9 cellular contexts compared by ENCODE assay signal in genomic region chr22:46731246-46732040, GRCh38. TPM values are rescaled to one million over a fixed set of nuclear protein-coding genes. Genes with fewer than 3 reads are reported as not detected.
DNase-seq lines count a peak whose midpoint lies in the region; ATAC-seq and TF ChIP-seq lines count a peak whose summit lies in the region.
"Had no signal": no experiment of that assay in that cellular context is flagged by ENCODE, and none has a peak within 500 bp of the region (broad histone marks: within the 10 kb centered on the region; RNA-seq: fewer than 3 reads in every experiment).

No MANE protein-coding gene starts in this region.

- H3K4me3 ChIP-seq in thyroid gland (replicated peaks in 1 of 3) = no peak overlapping the region

- peak overlapping the region; percentile 77 to 90 (median 81) for H3K27ac ChIP-seq in thyroid gland

- no peaks in the 10 kb centered on the region for H3K9me3 Mint-ChIP-seq in T-helper 2 cell treated with Interferon-gamma antibody and Interleukin-4, amounts not matched to agents 5 μg/mL and 100 μg/mL, for 36 hours
- H3K9me3 Mint-ChIP-seq in activated naive CD4-positive, alpha-beta T cell treated with anti-CD3 and anti-CD28 coated beads, Interleukin-2, amount 50 U/mL, for 72 hours = no peaks in the 10 kb centered on the region

- no peak for DNase-seq in T-helper 2 cell treated with Interferon-gamma antibody and Interleukin-4, amounts not matched to agents 5 μg/mL and 100 μg/mL, for 36 hours (ENCODE audit: low spot score)
- DNase-seq in T-helper 2 cell (no peak), kidney glomerular epithelial cell (lab: John Stamatoyannopoulos, UW) (peak; percentile 41), thyroid gland (peak; percentile 90 to 92), foreskin melanocyte (no peak)
- DNase-seq in activated naive CD4-positive, alpha-beta T cell treated with anti-CD3 and anti-CD28 coated beads, Interleukin-2, amount 50 U/mL, for 72 hours (ENCODE audit: low spot score in 2 of 2) = no peak
- no peak for DNase-seq in stimulated activated CD4-positive, alpha-beta T cell treated with anti-CD3 and anti-CD28 coated beads, Interleukin-12 subunit alpha, Interleukin-12 subunit beta, amount 100 ng/mL, for 4 hours
- no peak for DNase-seq in stimulated activated CD4-positive, alpha-beta T cell treated with anti-CD3 and anti-CD28 coated beads, Interleukin-4, amount 100 ng/mL, for 24 hours
- DNase-seq: occipital lobe had no signal

- H3K4me1 Mint-ChIP-seq in T-helper 2 cell treated with Interferon-gamma antibody and Interleukin-4, amounts not matched to agents 5 μg/mL and 100 μg/mL, for 36 hours (ENCODE audit: low read depth) = peaks cover 30% of the 10 kb centered on the region

- H3K36me3 ChIP-seq in thyroid gland = no peaks in the 10 kb centered on the region

- 25 to 31% methylated on average over 16 to 22 of the region's 22 CpGs for WGBS in thyroid gland, 2 donors

- H3K9me3 ChIP-seq in thyroid gland = no peaks in the 10 kb centered on the region

- H3K27me3 Mint-ChIP-seq in T-helper 2 cell treated with Interferon-gamma antibody and Interleukin-4, amounts not matched to agents 5 μg/mL and 100 μg/mL, for 36 hours (ENCODE audit: low read depth) = no peaks in the 10 kb centered on the region

- intact Hi-C loops in thyroid gland (cut with DNase I) = no loop called here

- no peak overlapping the region for H3K4me3 Mint-ChIP-seq in T-helper 2 cell treated with Interferon-gamma antibody and Interleukin-4, amounts not matched to agents 5 μg/mL and 100 μg/mL, for 36 hours

- peaks cover 24% of the 10 kb centered on the region for H3K36me3 Mint-ChIP-seq in T-helper 2 cell treated with Interferon-gamma antibody and Interleukin-4, amounts not matched to agents 5 μg/mL and 100 μg/mL, for 36 hours (ENCODE audit: low read depth)
- H3K36me3 Mint-ChIP-seq in activated naive CD4-positive, alpha-beta T cell treated with anti-CD3 and anti-CD28 coated beads, Interleukin-2, amount 50 U/mL, for 72 hours = peaks cover 0 to 7% of the 10 kb centered on the region in 2 donors

- no peaks in the 10 kb centered on the region for H3K27me3 ChIP-seq in thyroid gland

- no peak for ATAC-seq in activated naive CD4-positive, alpha-beta T cell treated with anti-CD3 and anti-CD28 coated beads, Interleukin-2, amount 50 U/mL, for 72 hours

- H3K4me1 ChIP-seq in thyroid gland = peaks cover 58 to 73% of the 10 kb centered on the region in 2 donors

- TF ChIP-seq POLR2A in thyroid gland (IDR thresholded peaks at IDR 0.05) = peak in 1 of 2 donors; percentile 11

- peak overlapping the region; percentile 41 for H3K27ac Mint-ChIP-seq in T-helper 2 cell treated with Interferon-gamma antibody and Interleukin-4, amounts not matched to agents 5 μg/mL and 100 μg/mL, for 36 hours
- peak overlapping the region; percentile 85 to 90 for H3K27ac Mint-ChIP-seq in activated naive CD4-positive, alpha-beta T cell treated with anti-CD3 and anti-CD28 coated beads, Interleukin-2, amount 50 U/mL, for 72 hours

- no peak for TF ChIP-seq CTCF in thyroid gland (IDR thresholded peaks at IDR 0.05)

RNA-seq across cellular contexts. Expression of gene CERK, which starts 6.6 kb away (rescaled TPM):
- total RNA-seq in activated naive CD4-positive, alpha-beta T cell treated with anti-CD3 and anti-CD28 coated beads, Interleukin-2, amount 50 U/mL, for 72 hours = 10 to 100 TPM; 44.8 to 48.0 TPM
- 10 to 100 TPM; 74.6 to 84.7 (median 81.5) TPM for total RNA-seq in thyroid gland

RNA-seq across cellular contexts. Expression of gene TBC1D22A, which starts 31.0 kb away (rescaled TPM):
- 10 to 100 TPM; 17.8 to 50.8 TPM for total RNA-seq in activated naive CD4-positive, alpha-beta T cell treated with anti-CD3 and anti-CD28 coated beads, Interleukin-2, amount 50 U/mL, for 72 hours
- 10 to 100 TPM; 26.7 to 34.6 (median 33.2) TPM for total RNA-seq in thyroid gland

Comparison
In these comparisons a context has a peak if more than half of its experiments do, and no peak if none do; other contexts are left out.
1. DNase-seq: peak in kidney glomerular epithelial cell (single experiment) and thyroid gland (2 of 2); none in T-helper 2 cell treated with Interferon-gamma antibody and Interleukin-4, amounts not matched to agents 5 μg/mL and 100 μg/mL, for 36 hours (single experiment), T-helper 2 cell (0 of 5), activated naive CD4-positive, alpha-beta T cell treated with anti-CD3 and anti-CD28 coated beads, Interleukin-2, amount 50 U/mL, for 72 hours (0 of 2), stimulated activated CD4-positive, alpha-beta T cell treated with anti-CD3 and anti-CD28 coated beads, Interleukin-12 subunit alpha, Interleukin-12 subunit beta, amount 100 ng/mL, for 4 hours (single experiment), foreskin melanocyte (single experiment) and stimulated activated CD4-positive, alpha-beta T cell treated with anti-CD3 and anti-CD28 coated beads, Interleukin-4, amount 100 ng/mL, for 24 hours (single experiment).